ENCODE assay signal across 10 cellular contexts in genomic region chr19:9914001-9914314, GRCh38. TPM values are rescaled to one million over a fixed set of nuclear protein-coding genes. Genes with fewer than 3 reads are reported as not detected.
DNase-seq lines count a peak whose midpoint lies in the region; ATAC-seq, FAIRE-seq and TF ChIP-seq lines count a peak whose summit lies in the region.
"Had no signal": no experiment of that assay in that cellular context is flagged by ENCODE, and none has a peak within 500 bp of the region (broad histone marks: within the 10 kb centered on the region; RNA-seq: fewer than 3 reads in every experiment).

No MANE protein-coding gene starts in this region.

- H3K27ac ChIP-seq in astrocyte (ENCODE audit: low read depth, low read length) (no peak overlapping the region), suprapubic skin (peak overlapping the region; percentile 48)

- H3K4me3 ChIP-seq in astrocyte (ENCODE audit: insufficient read depth, low read depth, low read length) (peak overlapping the region; percentile 58), suprapubic skin (peak overlapping the region; percentile 63)
- H3K4me3 ChIP-seq: mucosa of descending colon had no signal

- H3K9me3 ChIP-seq in astrocyte (ENCODE audit: insufficient read depth, low read depth, low read length) (no peaks in the 10 kb centered on the region), suprapubic skin (no peaks in the 10 kb centered on the region)
- H3K9me3 ChIP-seq: mucosa of descending colon had no signal

- H3K4me1 ChIP-seq in astrocyte (ENCODE audit: insufficient read depth, low read length) (peaks cover 11% of the 10 kb centered on the region), suprapubic skin (peaks cover 33% of the 10 kb centered on the region)

- 0% methylated on average over 5 of the region's 27 CpGs for WGBS in suprapubic skin

- H3K79me2 ChIP-seq in astrocyte (ENCODE audit: insufficient read depth, low read length), result no peaks in the 10 kb centered on the region

- peak overlapping the region; percentile 97 for H3K4me2 ChIP-seq in astrocyte (ENCODE audit: low read length)

- H3K27me3 ChIP-seq in astrocyte (ENCODE audit: insufficient read depth, low read length) (peaks cover 21% of the 10 kb centered on the region), suprapubic skin (peaks cover 16% of the 10 kb centered on the region)

- H3K4me3 Mint-ChIP-seq in astrocyte (ENCODE audit: unreplicated experiment), result peak overlapping the region; percentile 77
- H3K4me3 Mint-ChIP-seq in immature natural killer cell, result peak overlapping the region; percentile 62 to 73 (median 66)
- H3K4me3 Mint-ChIP-seq: activated B cell treated with CpG ODN at 0.5 μM for 24 hours had no signal

- peaks cover 7% of the 10 kb centered on the region for H4K20me1 ChIP-seq in astrocyte (ENCODE audit: insufficient read depth, low read length)

- FAIRE-seq in astrocyte (lab: Jason Lieb, UNC), result no peak
- FAIRE-seq in GM12891 (lab: Jason Lieb, UNC), result no peak

- no peaks in the 10 kb centered on the region for H3K36me3 ChIP-seq in astrocyte (ENCODE audit: insufficient read depth, low read length)
- no peaks in the 10 kb centered on the region for H3K36me3 ChIP-seq in suprapubic skin

- peak overlapping the region; percentile 75 for H3K9ac ChIP-seq in astrocyte (ENCODE audit: low read length)

- H2AFZ ChIP-seq in astrocyte (ENCODE audit: low read depth, low read length), result peak overlapping the region; percentile 77

- TF ChIP-seq POLR2A in suprapubic skin (IDR thresholded peaks at IDR 0.05) (no peak), GM12891 (IDR thresholded peaks at IDR 0.05; ENCODE audit: low read depth, low read length) (no peak)

- no peak for TF ChIP-seq CTCF in astrocyte (IDR thresholded peaks at IDR 0.05; ENCODE audit: insufficient read depth, low read depth, low read length)
- no peak for TF ChIP-seq CTCF in suprapubic skin (IDR thresholded peaks at IDR 0.05)

- H3K27ac Mint-ChIP-seq in astrocyte (ENCODE audit: unreplicated experiment) (peak overlapping the region; percentile 64), immature natural killer cell (no peak overlapping the region)
- H3K27ac Mint-ChIP-seq: activated B cell treated with CpG ODN at 0.5 μM for 24 hours had no signal

- ATAC-seq in GM21381 (IDR thresholded peaks at IDR 0.05; ENCODE audit: unreplicated experiment) (no peak), HG02938 (IDR thresholded peaks at IDR 0.05; ENCODE audit: unreplicated experiment) (no peak)

- H3K36me3 Mint-ChIP-seq in astrocyte (ENCODE audit: low read depth, unreplicated experiment) (peaks cover 3% of the 10 kb centered on the region), immature natural killer cell (no peaks in the 10 kb centered on the region)

- TF ChIP-seq EP300 in suprapubic skin (IDR thresholded peaks at IDR 0.05), result no peak

- H3K4me1 Mint-ChIP-seq in astrocyte (ENCODE audit: low read depth, unreplicated experiment) (peaks cover 6% of the 10 kb centered on the region), immature natural killer cell (peaks cover 6 to 13% of the 10 kb centered on the region in 2 donors)

- H3K27me3 Mint-ChIP-seq in astrocyte (ENCODE audit: low read depth, unreplicated experiment) (no peaks in the 10 kb centered on the region), immature natural killer cell (ENCODE audit: low read depth in 3 of 3) (peaks cover 8 to 21% (median 17%) of the 10 kb centered on the region in 3 donors)

- H3K9me3 Mint-ChIP-seq in astrocyte (ENCODE audit: unreplicated experiment), result no peaks in the 10 kb centered on the region
- H3K9me3 Mint-ChIP-seq in immature natural killer cell, result no peaks in the 10 kb centered on the region
- H3K9me3 Mint-ChIP-seq: activated B cell treated with CpG ODN at 0.5 μM for 24 hours had no signal

- peak; percentile 65 for DNase-seq in HuH-7.5 (ENCODE audit: low spot score)
- no peak for DNase-seq in astrocyte (ENCODE audit: low read depth)
- no peak for DNase-seq in immature natural killer cell
- DNase-seq in suprapubic skin (ENCODE audit: low spot score in 2 of 2), result no peak
- DNase-seq in NK-92 (lab: John Stamatoyannopoulos, UW; ENCODE audit: unreplicated experiment), result no peak
- DNase-seq in GM12891 (ENCODE audit: insufficient read length, low spot score), result no peak

TF ChIP-seq in GM12891, 5 proteins besides CTCF, POLR2A, EP300 and RAD21:
- TF ChIP-seq PAX5 (IDR thresholded peaks at IDR 0.05; ENCODE audit: insufficient read depth, low read length, severe bottlenecking), result no peak
- no peak for TF ChIP-seq SPI1 (IDR thresholded peaks at IDR 0.05; ENCODE audit: low read depth, low read length)
- TF ChIP-seq POU2F2 (IDR thresholded peaks at IDR 0.05; ENCODE audit: low read depth, low read length), result no peak
- no peak for TF ChIP-seq TAF1 (IDR thresholded peaks at IDR 0.05; ENCODE audit: low read depth, low read length)
- TF ChIP-seq POLR2AphosphoS5 (IDR thresholded peaks at IDR 0.05; ENCODE audit: low read depth, low read length), result no peak
TF ChIP-seq in GM12891: peak in this region for 0.

RNA-seq across cellular contexts. Expression of gene OLFM2, which starts 22.4 kb away (rescaled TPM):
- 71.3 and 97.4 TPM in 2 replicates for total RNA-seq in astrocyte
- 1 to 10 TPM; 1.9 to 3.7 (median 3.7) TPM for polyA plus RNA-seq in immature natural killer cell
- 100 to 1,000 TPM in 2 of 4 donors, 10 to 100 TPM in 2; 51.5 to 114 (median 101) TPM for total RNA-seq in suprapubic skin
- 0.21 TPM for polyA plus RNA-seq in GM12891 (2012; ENCODE audit: low read depth, missing spikeins)
- total RNA-seq: activated B cell treated with CpG ODN at 0.5 μM for 24 hours had no signal
